1 cellular context compared by ENCODE assay signal in the genomic region with DNA sequence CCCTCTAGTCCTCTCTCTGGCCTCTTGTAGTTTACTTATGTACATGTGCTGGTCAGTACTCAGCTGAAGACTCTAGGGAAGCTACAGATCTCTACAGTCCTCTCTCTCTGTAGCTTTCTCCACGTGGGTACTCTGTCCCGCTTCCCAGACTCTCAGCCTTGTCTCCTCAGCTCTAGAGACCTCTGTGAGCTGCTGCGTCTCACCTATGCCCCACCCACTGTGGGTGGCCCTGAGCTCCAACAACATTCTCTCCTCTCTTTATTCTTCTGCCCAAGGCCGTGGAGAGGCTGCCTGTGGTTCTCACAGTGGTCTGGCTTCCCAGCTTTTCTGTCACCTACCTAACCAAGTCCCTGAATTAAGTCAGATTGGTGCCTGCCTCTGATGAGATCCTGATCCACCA.
TF ChIP-seq lines count a peak whose summit lies in the region.

No MANE protein-coding gene starts in this region.

TF ChIP-seq in HepG2, 621 proteins besides CTCF, POLR2A, EP300 and RAD21 (continued from another document):
- no peak for TF ChIP-seq CREM (IDR thresholded peaks at IDR 0.05)
- no peak for TF ChIP-seq CREM (CRISPR knock-in tag; IDR thresholded peaks at IDR 0.05)
- TF ChIP-seq KLF15 (CRISPR knock-in tag; IDR thresholded peaks at IDR 0.05; ENCODE audit: borderline replicate concordance) = no peak
- TF ChIP-seq ETV5 (CRISPR knock-in tag; IDR thresholded peaks at IDR 0.05; ENCODE audit: borderline replicate concordance) = no peak
- TF ChIP-seq, protein P1, sequence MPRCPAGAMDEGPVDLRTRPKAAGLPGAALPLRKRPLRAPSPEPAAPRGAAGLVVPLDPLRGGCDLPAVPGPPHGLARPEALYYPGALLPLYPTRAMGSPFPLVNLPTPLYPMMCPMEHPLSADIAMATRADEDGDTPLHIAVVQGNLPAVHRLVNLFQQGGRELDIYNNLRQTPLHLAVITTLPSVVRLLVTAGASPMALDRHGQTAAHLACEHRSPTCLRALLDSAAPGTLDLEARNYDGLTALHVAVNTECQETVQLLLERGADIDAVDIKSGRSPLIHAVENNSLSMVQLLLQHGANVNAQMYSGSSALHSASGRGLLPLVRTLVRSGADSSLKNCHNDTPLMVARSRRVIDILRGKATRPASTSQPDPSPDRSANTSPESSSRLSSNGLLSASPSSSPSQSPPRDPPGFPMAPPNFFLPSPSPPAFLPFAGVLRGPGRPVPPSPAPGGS (CRISPR knock-in tag; IDR thresholded peaks at IDR 0.05) = no peak
- no peak for TF ChIP-seq BHLHE40 (IDR thresholded peaks at IDR 0.05; ENCODE audit: low read length)
- no peak for TF ChIP-seq ZNF746 (CRISPR knock-in tag; IDR thresholded peaks at IDR 0.05)
- TF ChIP-seq NFYB (CRISPR knock-in tag; IDR thresholded peaks at IDR 0.05) = no peak
- TF ChIP-seq NR2F2 (IDR thresholded peaks at IDR 0.05; ENCODE audit: borderline replicate concordance, low read depth) = no peak
- no peak for TF ChIP-seq ZNF12 (CRISPR knock-in tag; IDR thresholded peaks at IDR 0.05)
- TF ChIP-seq CHD4 (IDR thresholded peaks at IDR 0.05; ENCODE audit: borderline replicate concordance, low read length) = no peak
- TF ChIP-seq SIN3A (IDR thresholded peaks at IDR 0.05; ENCODE audit: borderline replicate concordance, low read depth, low read length) = no peak
- no peak for TF ChIP-seq GMEB1 (CRISPR knock-in tag; IDR thresholded peaks at IDR 0.05; ENCODE audit: borderline replicate concordance)
- no peak for TF ChIP-seq KMT2B (CRISPR knock-in tag; IDR thresholded peaks at IDR 0.05)
- TF ChIP-seq ZNF180 (CRISPR knock-in tag; IDR thresholded peaks at IDR 0.05; ENCODE audit: borderline replicate concordance, low read depth) = no peak
- TF ChIP-seq ZBTB14 (CRISPR knock-in tag; IDR thresholded peaks at IDR 0.05) = no peak
